2 cellular contexts compared by ENCODE assay signal in genomic region chr1:198650506-198650905, GRCh38.
TF ChIP-seq lines count a peak whose summit lies in the region.

No MANE protein-coding gene starts in this region.

TF ChIP-seq in K562, 482 proteins besides CTCF, POLR2A, EP300 and RAD21:
- TF ChIP-seq HSF4 (CRISPR knock-in tag; IDR thresholded peaks at IDR 0.05; ENCODE audit: borderline replicate concordance) (no peak), HDAC2 (IDR thresholded peaks at IDR 0.05) (no peak), PTBP1 (IDR thresholded peaks at IDR 0.05; ENCODE audit: low read depth, low read length) (no peak), ZKSCAN8 (CRISPR knock-in tag; IDR thresholded peaks at IDR 0.05) (peak; percentile 87), KHSRP (IDR thresholded peaks at IDR 0.05) (no peak), NR2C2 (CRISPR knock-in tag; IDR thresholded peaks at IDR 0.05) (no peak), NR2C2 (tag; IDR thresholded peaks at IDR 0.05) (no peak), RFX5 (IDR thresholded peaks at IDR 0.05; ENCODE audit: low read depth, low read length) (no peak), KLF10 (CRISPR knock-in tag; IDR thresholded peaks at IDR 0.05) (no peak), RBM14 (IDR thresholded peaks at IDR 0.05; ENCODE audit: borderline replicate concordance, insufficient read depth, low read depth, low read length) (no peak), FOXK2 (conservative IDR thresholded peaks at IDR 0.05 in 1 of 2, IDR thresholded peaks at IDR 0.05 in 1 of 2; ENCODE audit: low read depth in 2 of 2) (peak; percentile 38 to 39; a peak in 1 of 4 replicates)
- TF ChIP-seq, protein P1, sequence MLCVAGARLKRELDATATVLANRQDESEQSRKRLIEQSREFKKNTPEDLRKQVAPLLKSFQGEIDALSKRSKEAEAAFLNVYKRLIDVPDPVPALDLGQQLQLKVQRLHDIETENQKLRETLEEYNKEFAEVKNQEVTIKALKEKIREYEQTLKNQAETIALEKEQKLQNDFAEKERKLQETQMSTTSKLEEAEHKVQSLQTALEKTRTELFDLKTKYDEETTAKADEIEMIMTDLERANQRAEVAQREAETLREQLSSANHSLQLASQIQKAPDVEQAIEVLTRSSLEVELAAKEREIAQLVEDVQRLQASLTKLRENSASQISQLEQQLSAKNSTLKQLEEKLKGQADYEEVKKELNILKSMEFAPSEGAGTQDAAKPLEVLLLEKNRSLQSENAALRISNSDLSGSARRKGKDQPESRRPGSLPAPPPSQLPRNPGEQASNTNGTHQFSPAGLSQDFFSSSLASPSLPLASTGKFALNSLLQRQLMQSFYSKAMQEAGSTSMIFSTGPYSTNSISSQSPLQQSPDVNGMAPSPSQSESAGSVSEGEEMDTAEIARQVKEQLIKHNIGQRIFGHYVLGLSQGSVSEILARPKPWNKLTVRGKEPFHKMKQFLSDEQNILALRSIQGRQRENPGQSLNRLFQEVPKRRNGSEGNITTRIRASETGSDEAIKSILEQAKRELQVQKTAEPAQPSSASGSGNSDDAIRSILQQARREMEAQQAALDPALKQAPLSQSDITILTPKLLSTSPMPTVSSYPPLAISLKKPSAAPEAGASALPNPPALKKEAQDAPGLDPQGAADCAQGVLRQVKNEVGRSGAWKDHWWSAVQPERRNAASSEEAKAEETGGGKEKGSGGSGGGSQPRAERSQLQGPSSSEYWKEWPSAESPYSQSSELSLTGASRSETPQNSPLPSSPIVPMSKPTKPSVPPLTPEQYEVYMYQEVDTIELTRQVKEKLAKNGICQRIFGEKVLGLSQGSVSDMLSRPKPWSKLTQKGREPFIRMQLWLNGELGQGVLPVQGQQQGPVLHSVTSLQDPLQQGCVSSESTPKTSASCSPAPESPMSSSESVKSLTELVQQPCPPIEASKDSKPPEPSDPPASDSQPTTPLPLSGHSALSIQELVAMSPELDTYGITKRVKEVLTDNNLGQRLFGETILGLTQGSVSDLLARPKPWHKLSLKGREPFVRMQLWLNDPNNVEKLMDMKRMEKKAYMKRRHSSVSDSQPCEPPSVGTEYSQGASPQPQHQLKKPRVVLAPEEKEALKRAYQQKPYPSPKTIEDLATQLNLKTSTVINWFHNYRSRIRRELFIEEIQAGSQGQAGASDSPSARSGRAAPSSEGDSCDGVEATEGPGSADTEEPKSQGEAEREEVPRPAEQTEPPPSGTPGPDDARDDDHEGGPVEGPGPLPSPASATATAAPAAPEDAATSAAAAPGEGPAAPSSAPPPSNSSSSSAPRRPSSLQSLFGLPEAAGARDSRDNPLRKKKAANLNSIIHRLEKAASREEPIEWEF (CRISPR knock-in tag; IDR thresholded peaks at IDR 0.05) = 0 out of 2 replicates have a peak, but pooled peaks have one; percentile 29

TF ChIP-seq in SK-N-SH, 30 proteins besides CTCF, POLR2A, EP300 and RAD21:
- TF ChIP-seq GABPA (IDR thresholded peaks at IDR 0.05; ENCODE audit: low read depth) (no peak), EZH2phosphoT487 (IDR thresholded peaks at IDR 0.05; ENCODE audit: borderline replicate concordance, low read depth) (no peak), TAF1 (IDR thresholded peaks at IDR 0.05; ENCODE audit: borderline replicate concordance, low read depth, low read length) (no peak), JUND (IDR thresholded peaks at IDR 0.05) (no peak), GATA2 (CRISPR knock-in tag; IDR thresholded peaks at IDR 0.05) (no peak), MEF2A (IDR thresholded peaks at IDR 0.05; ENCODE audit: borderline replicate concordance, low read depth) (no peak), IRF3 (IDR thresholded peaks at IDR 0.05; ENCODE audit: low read depth, low read length) (no peak), SMC3 (IDR thresholded peaks at IDR 0.05; ENCODE audit: low read depth, low read length) (no peak), NRF1 (IDR thresholded peaks at IDR 0.05; ENCODE audit: low read depth, low read length) (no peak), FOXM1 (IDR thresholded peaks at IDR 0.05; ENCODE audit: low read depth) (no peak), SIN3A (IDR thresholded peaks at IDR 0.05; ENCODE audit: borderline replicate concordance, low read depth, low read length) (no peak), ELF1 (IDR thresholded peaks at IDR 0.05) (no peak)
- TF ChIP-seq, protein P2, sequence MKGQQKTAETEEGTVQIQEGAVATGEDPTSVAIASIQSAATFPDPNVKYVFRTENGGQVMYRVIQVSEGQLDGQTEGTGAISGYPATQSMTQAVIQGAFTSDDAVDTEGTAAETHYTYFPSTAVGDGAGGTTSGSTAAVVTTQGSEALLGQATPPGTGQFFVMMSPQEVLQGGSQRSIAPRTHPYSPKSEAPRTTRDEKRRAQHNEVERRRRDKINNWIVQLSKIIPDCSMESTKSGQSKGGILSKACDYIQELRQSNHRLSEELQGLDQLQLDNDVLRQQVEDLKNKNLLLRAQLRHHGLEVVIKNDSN (IDR thresholded peaks at IDR 0.05; ENCODE audit: borderline replicate concordance, low read depth) = no peak
- TF ChIP-seq, protein P3, sequence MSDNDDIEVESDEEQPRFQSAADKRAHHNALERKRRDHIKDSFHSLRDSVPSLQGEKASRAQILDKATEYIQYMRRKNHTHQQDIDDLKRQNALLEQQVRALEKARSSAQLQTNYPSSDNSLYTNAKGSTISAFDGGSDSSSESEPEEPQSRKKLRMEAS (IDR thresholded peaks at IDR 0.05; ENCODE audit: low read depth) = no peak
- TF ChIP-seq, protein P4, sequence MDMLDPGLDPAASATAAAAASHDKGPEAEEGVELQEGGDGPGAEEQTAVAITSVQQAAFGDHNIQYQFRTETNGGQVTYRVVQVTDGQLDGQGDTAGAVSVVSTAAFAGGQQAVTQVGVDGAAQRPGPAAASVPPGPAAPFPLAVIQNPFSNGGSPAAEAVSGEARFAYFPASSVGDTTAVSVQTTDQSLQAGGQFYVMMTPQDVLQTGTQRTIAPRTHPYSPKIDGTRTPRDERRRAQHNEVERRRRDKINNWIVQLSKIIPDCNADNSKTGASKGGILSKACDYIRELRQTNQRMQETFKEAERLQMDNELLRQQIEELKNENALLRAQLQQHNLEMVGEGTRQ (IDR thresholded peaks at IDR 0.05; ENCODE audit: borderline replicate concordance, low read depth, low read length) = no peak
- TF ChIP-seq, protein P5, sequence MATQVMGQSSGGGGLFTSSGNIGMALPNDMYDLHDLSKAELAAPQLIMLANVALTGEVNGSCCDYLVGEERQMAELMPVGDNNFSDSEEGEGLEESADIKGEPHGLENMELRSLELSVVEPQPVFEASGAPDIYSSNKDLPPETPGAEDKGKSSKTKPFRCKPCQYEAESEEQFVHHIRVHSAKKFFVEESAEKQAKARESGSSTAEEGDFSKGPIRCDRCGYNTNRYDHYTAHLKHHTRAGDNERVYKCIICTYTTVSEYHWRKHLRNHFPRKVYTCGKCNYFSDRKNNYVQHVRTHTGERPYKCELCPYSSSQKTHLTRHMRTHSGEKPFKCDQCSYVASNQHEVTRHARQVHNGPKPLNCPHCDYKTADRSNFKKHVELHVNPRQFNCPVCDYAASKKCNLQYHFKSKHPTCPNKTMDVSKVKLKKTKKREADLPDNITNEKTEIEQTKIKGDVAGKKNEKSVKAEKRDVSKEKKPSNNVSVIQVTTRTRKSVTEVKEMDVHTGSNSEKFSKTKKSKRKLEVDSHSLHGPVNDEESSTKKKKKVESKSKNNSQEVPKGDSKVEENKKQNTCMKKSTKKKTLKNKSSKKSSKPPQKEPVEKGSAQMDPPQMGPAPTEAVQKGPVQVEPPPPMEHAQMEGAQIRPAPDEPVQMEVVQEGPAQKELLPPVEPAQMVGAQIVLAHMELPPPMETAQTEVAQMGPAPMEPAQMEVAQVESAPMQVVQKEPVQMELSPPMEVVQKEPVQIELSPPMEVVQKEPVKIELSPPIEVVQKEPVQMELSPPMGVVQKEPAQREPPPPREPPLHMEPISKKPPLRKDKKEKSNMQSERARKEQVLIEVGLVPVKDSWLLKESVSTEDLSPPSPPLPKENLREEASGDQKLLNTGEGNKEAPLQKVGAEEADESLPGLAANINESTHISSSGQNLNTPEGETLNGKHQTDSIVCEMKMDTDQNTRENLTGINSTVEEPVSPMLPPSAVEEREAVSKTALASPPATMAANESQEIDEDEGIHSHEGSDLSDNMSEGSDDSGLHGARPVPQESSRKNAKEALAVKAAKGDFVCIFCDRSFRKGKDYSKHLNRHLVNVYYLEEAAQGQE (IDR thresholded peaks at IDR 0.05; ENCODE audit: low read depth, low read length) = no peak
